In the genomic region with DNA sequence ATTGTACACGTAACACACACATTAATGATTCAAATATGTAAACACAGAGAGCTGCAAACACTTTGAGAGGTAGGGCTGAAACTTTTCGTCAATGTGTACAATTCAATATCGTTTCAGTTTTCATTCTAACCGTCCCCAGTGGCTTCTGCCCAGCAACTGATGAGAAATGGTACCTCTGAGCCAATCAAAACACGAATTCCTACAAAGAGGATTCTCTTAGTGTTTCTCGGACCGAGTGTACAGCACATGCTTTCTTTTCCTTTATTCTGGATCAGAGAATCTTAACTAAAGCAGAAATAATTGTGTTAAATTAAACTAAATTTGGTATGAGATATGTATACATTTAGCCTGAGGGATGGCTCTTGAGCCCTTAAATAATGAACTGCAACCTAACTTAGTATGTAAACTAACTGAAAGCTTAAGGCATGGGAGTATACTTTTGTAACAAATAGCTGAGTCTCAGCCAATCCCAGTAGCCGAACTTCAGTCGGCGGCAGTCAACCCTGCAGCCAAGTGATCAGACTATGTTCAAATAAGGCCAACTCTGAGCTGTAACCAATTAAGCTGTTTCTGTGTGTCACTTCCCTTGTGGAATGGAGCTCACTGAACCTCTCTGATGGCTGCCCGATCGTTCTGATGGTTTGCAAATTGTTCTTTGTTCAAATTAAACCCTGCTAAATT, we compare ENCODE assay signal across 8 cellular contexts. TPM values are rescaled to one million over a fixed set of nuclear protein-coding genes. Genes with fewer than 3 reads are reported as not detected.
DNase-seq lines count a peak whose midpoint lies in the region; ATAC-seq and TF ChIP-seq lines count a peak whose summit lies in the region.

No MANE protein-coding gene starts in this region.

- H3K27ac Mint-ChIP-seq in neural progenitor cell = peak overlapping the region; percentile 100

- peak; percentile 91 for ATAC-seq in GM21529 (IDR thresholded peaks at IDR 0.05; ENCODE audit: unreplicated experiment)

- H3K4me3 ChIP-seq in neural progenitor cell = peak overlapping the region; percentile 41
- peak overlapping the region; percentile 77 to 78 for H3K4me3 ChIP-seq in stomach smooth muscle (ENCODE audit: low read length in 2 of 2)

- H3K27ac ChIP-seq in RWPE1 (peak overlapping the region; percentile 78), neural progenitor cell (peak overlapping the region; percentile 36), stomach smooth muscle (ENCODE audit: low read length) (peak overlapping the region; percentile 97)

- CTCF ChIA-PET in RWPE1 (lab: Yijun Ruan, JAX) = interaction anchor here (0.7 kb wide), 1 partner anchor 72 kb away, joined by 3 read pairs; no protein-coding TSS in a partner anchor

- H3K4me2 ChIP-seq in neural progenitor cell = peak overlapping the region; percentile 70

- H3K4me3 Mint-ChIP-seq in neural progenitor cell = peak overlapping the region; percentile 82

- TF ChIP-seq EP300 in Ishikawa (IDR thresholded peaks at IDR 0.05; ENCODE audit: borderline replicate concordance) = no peak

- TF ChIP-seq RAD21 in Ishikawa (IDR thresholded peaks at IDR 0.05; ENCODE audit: low read depth) = no peak

- no peak overlapping the region for H3K9ac ChIP-seq in neural progenitor cell
- H3K9ac ChIP-seq in stomach smooth muscle (ENCODE audit: low read length in 2 of 2) = peak overlapping the region; percentile 90 to 96

- H3K36me3 Mint-ChIP-seq in neural progenitor cell = peaks cover 10% of the 10 kb centered on the region

- DNase-seq in DMS114 treated with DMSO at 0.1 percent for 48 hours (lab: John Stamatoyannopoulos, UW; ENCODE audit: unreplicated experiment) (peak; percentile 99), RWPE1 (ENCODE audit: low spot score) (peak; percentile 90), fibroblast of the conjunctiva (ENCODE audit: low read depth) (peak; percentile 97), neural progenitor cell (ENCODE audit: low spot score) (peak; percentile 78)
- DNase-seq in activated T-helper 9 cell treated with anti-CD3 and anti-CD28 coated beads, Interleukin-2, amount 50 U/mL, for 16 hours (ENCODE audit: low read depth) = peak; percentile 62

- no peaks in the 10 kb centered on the region for H3K9me3 Mint-ChIP-seq in neural progenitor cell

- H3F3A ChIP-seq in neural progenitor cell (ENCODE audit: low read depth) = peaks cover 18% of the 10 kb centered on the region

- H3K36me3 ChIP-seq in neural progenitor cell (no peaks in the 10 kb centered on the region), stomach smooth muscle (ENCODE audit: control insufficient read depth in 2 of 2, insufficient read depth in 2 of 2, low read length in 2 of 2) (peaks cover 2 to 3% of the 10 kb centered on the region in 2 donors)

- no peaks in the 10 kb centered on the region for H3K27me3 ChIP-seq in neural progenitor cell
- H3K27me3 ChIP-seq in stomach smooth muscle (ENCODE audit: control insufficient read depth in 1 of 2, insufficient read depth in 2 of 2, low read length in 2 of 2) = no peaks in the 10 kb centered on the region

- peak overlapping the region; percentile 89 for H2AFZ ChIP-seq in neural progenitor cell (replicated peaks)

- POLR2A ChIA-PET in RWPE1 (lab: Yijun Ruan, JAX; ENCODE audit: low non-redundant PET) = no interaction called here

- H3K4me1 Mint-ChIP-seq in neural progenitor cell = peaks cover 34% of the 10 kb centered on the region

- H3K27me3 Mint-ChIP-seq in neural progenitor cell (ENCODE audit: insufficient read depth, low read depth) = no peaks in the 10 kb centered on the region

- TF ChIP-seq CTCF in RWPE1 (conservative IDR thresholded peaks at IDR 0.05; ENCODE audit: low read depth) = no peak
- TF ChIP-seq CTCF in neural progenitor cell (IDR thresholded peaks at IDR 0.05) = no peak

- H3K9me3 ChIP-seq in neural progenitor cell (ENCODE audit: low read depth) (no peaks in the 10 kb centered on the region), stomach smooth muscle (ENCODE audit: control insufficient read depth in 2 of 2, low read length in 2 of 2) (no peaks in the 10 kb centered on the region)

- H4K20me1 ChIP-seq in neural progenitor cell (ENCODE audit: low read depth) = no peaks in the 10 kb centered on the region

- H3K79me2 ChIP-seq in neural progenitor cell (ENCODE audit: low read depth) = no peaks in the 10 kb centered on the region

- H3K4me1 ChIP-seq in neural progenitor cell (peaks cover 17% of the 10 kb centered on the region), stomach smooth muscle (ENCODE audit: control insufficient read depth, insufficient read depth, low read length) (peaks cover 10% of the 10 kb centered on the region)

TF ChIP-seq in Ishikawa, 13 proteins besides CTCF, POLR2A, EP300 and RAD21:
- TF ChIP-seq CREB1 (IDR thresholded peaks at IDR 0.05; ENCODE audit: low read depth) = peak; percentile 92
- TF ChIP-seq FOXM1 (IDR thresholded peaks at IDR 0.05; ENCODE audit: borderline replicate concordance, low read depth) = peak; percentile 91
- no peak; the same call in 1 of the 2 replicates for TF ChIP-seq NFIC (IDR thresholded peaks at IDR 0.05)
- no peak for TF ChIP-seq EGR1 (IDR thresholded peaks at IDR 0.05)
- TF ChIP-seq YY1 (IDR thresholded peaks at IDR 0.05; ENCODE audit: low read depth) = peak; percentile 80
- TF ChIP-seq, protein P1, sequence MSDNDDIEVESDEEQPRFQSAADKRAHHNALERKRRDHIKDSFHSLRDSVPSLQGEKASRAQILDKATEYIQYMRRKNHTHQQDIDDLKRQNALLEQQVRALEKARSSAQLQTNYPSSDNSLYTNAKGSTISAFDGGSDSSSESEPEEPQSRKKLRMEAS (IDR thresholded peaks at IDR 0.05) = peak; percentile 45; the same call in 1 of the 2 replicates
- TF ChIP-seq, protein P2, sequence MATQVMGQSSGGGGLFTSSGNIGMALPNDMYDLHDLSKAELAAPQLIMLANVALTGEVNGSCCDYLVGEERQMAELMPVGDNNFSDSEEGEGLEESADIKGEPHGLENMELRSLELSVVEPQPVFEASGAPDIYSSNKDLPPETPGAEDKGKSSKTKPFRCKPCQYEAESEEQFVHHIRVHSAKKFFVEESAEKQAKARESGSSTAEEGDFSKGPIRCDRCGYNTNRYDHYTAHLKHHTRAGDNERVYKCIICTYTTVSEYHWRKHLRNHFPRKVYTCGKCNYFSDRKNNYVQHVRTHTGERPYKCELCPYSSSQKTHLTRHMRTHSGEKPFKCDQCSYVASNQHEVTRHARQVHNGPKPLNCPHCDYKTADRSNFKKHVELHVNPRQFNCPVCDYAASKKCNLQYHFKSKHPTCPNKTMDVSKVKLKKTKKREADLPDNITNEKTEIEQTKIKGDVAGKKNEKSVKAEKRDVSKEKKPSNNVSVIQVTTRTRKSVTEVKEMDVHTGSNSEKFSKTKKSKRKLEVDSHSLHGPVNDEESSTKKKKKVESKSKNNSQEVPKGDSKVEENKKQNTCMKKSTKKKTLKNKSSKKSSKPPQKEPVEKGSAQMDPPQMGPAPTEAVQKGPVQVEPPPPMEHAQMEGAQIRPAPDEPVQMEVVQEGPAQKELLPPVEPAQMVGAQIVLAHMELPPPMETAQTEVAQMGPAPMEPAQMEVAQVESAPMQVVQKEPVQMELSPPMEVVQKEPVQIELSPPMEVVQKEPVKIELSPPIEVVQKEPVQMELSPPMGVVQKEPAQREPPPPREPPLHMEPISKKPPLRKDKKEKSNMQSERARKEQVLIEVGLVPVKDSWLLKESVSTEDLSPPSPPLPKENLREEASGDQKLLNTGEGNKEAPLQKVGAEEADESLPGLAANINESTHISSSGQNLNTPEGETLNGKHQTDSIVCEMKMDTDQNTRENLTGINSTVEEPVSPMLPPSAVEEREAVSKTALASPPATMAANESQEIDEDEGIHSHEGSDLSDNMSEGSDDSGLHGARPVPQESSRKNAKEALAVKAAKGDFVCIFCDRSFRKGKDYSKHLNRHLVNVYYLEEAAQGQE (IDR thresholded peaks at IDR 0.05; ENCODE audit: low read depth) = no peak
- TF ChIP-seq TAF1 (IDR thresholded peaks at IDR 0.05; ENCODE audit: low read depth) = peak; percentile 61; the same call in 1 of the 2 replicates
- TF ChIP-seq TCF12 (IDR thresholded peaks at IDR 0.05; ENCODE audit: low read depth) = 0 out of 2 replicates have a peak, but pooled peaks have one; percentile 22
- TF ChIP-seq, protein P3, sequence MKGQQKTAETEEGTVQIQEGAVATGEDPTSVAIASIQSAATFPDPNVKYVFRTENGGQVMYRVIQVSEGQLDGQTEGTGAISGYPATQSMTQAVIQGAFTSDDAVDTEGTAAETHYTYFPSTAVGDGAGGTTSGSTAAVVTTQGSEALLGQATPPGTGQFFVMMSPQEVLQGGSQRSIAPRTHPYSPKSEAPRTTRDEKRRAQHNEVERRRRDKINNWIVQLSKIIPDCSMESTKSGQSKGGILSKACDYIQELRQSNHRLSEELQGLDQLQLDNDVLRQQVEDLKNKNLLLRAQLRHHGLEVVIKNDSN (IDR thresholded peaks at IDR 0.05) = no peak
- TF ChIP-seq CEBPB (IDR thresholded peaks at IDR 0.05) = no peak
- TF ChIP-seq ZBTB7A (IDR thresholded peaks at IDR 0.05; ENCODE audit: low read depth) = no peak
- TF ChIP-seq TEAD4 (IDR thresholded peaks at IDR 0.05) = no peak
TF ChIP-seq in Ishikawa: peak in this region for 6.

RNA-seq across cellular contexts. Expression of a gene that starts 16.1 kb away (rescaled TPM):
- 11.6 and 14.2 TPM in 2 replicates for total RNA-seq in neural progenitor cell (ENCODE audit: low replicate concordance)

RNA-seq across cellular contexts. Expression of a gene that starts 26.2 kb away (rescaled TPM):
- not detected in 2 replicates for total RNA-seq in neural progenitor cell (ENCODE audit: low replicate concordance)

RNA-seq across cellular contexts. Expression of a gene that starts 33.6 kb away (rescaled TPM):
- total RNA-seq in neural progenitor cell (ENCODE audit: low replicate concordance) = 0.13 and 2.9 TPM in 2 replicates

Comparison
In these comparisons a context has a peak if more than half of its experiments do, and no peak if none do; other contexts are left out.
1. Peak in every context shown above with its lines: DNase-seq, ATAC-seq, H3K4me3 ChIP-seq and H3K27ac ChIP-seq.
2. H3K27ac ChIP-seq: peak in every context shown above with its lines; median percentile 97 in stomach smooth muscle; 78 in RWPE1; 36 in neural progenitor cell.